8 cellular contexts compared by ENCODE assay signal in the genomic region with DNA sequence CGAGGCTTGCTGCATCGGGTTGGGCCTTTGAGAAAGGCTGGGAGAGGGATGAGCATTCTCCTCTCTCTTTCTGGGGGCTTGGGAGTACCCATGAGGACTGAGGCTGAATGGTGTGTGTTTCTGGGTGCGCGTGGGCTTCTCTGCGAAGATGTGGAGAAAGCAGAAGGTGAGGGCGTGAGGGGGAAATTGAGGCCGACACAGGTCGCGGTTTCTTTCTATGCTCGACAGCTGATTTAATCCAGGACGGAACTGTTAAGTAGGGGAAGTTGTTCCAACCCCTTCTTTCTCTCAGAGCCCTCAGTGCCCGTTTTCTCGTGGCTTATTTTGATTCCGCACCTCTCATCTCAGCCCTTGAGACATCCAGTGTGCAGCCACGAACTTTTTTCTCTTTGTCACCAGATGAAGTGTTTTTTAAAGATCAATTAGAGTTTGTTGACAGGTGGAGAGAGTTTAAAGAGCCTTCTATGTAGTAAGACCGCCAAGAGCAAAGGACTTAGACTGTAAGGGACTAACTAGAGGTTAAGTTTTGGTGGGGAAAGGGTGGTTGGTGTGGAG. TPM values are rescaled to one million over a fixed set of nuclear protein-coding genes. Genes with fewer than 3 reads are reported as not detected.
A peak's percentile ranks its signal among the peaks of the same experiment; 100 is the strongest.
DNase-seq lines count a peak whose midpoint lies in the region; ATAC-seq and TF ChIP-seq lines count a peak whose summit lies in the region.

No MANE protein-coding gene starts in this region.

- intact Hi-C loops in activated B cell treated with CpG ODN at 0.5 μM for 24 hours (cut with micrococcal nuclease) = no loop called here

- DNase-seq in SIG-M5 treated with dmso at 0.1 percent for 504 hours (lab: John Stamatoyannopoulos, UW; ENCODE audit: unreplicated experiment) (peak; percentile 36), SIG-M5 (lab: John Stamatoyannopoulos, UW) (no peak), activated B cell treated with CpG ODN at 0.5 μM for 24 hours (no peak), substantia nigra (lab: John Stamatoyannopoulos, UW) (peak in 1 of 49 donors; percentile 39), GOT3 (lab: John Stamatoyannopoulos, UW) (no peak)

- no peaks in the 10 kb centered on the region for H3K27me3 Mint-ChIP-seq in activated B cell treated with CpG ODN at 0.5 μM for 24 hours

- peaks cover 2% of the 10 kb centered on the region for H3K36me3 Mint-ChIP-seq in activated B cell treated with CpG ODN at 0.5 μM for 24 hours (ENCODE audit: low read depth)

- no peak for TF ChIP-seq CTCF in activated B cell treated with CpG ODN at 0.5 μM for 24 hours (IDR thresholded peaks at IDR 0.05)

- H3K9me3 Mint-ChIP-seq in activated B cell treated with CpG ODN at 0.5 μM for 24 hours = no peaks in the 10 kb centered on the region

- no peaks in the 10 kb centered on the region for H3K9me3 ChIP-seq in iPS-18c (ENCODE audit: control insufficient read depth, insufficient read depth, low read length)

- POLR2A ChIA-PET in activated B cell treated with CpG ODN at 0.5 μM for 24 hours (lab: Charles Lee) = interaction anchor here (0.5 to 2.2 kb wide), 11 partner anchors 12 to 1201 kb away, joined by 3 to 12 read pairs (median 5); a partner anchor contains a TSS

- peak overlapping the region; percentile 83 for H3K27ac ChIP-seq in substantia nigra (ENCODE audit: low read depth, low read length, poor library complexity, severe bottlenecking)

- H3K27ac Mint-ChIP-seq in activated B cell treated with CpG ODN at 0.5 μM for 24 hours = peak overlapping the region; percentile 80

- H3K4me3 Mint-ChIP-seq in activated B cell treated with CpG ODN at 0.5 μM for 24 hours = peak overlapping the region; percentile 96

- CTCF ChIA-PET in activated B cell treated with CpG ODN at 0.5 μM for 24 hours (lab: Charles Lee) = no interaction called here

- H3K4me1 Mint-ChIP-seq in activated B cell treated with CpG ODN at 0.5 μM for 24 hours = peaks cover 26% of the 10 kb centered on the region

- H3K4me3 ChIP-seq in iPS-18c (ENCODE audit: insufficient read depth, low read depth, low read length) = peak overlapping the region; percentile 85

- ATAC-seq in activated B cell treated with CpG ODN at 0.5 μM for 24 hours (ENCODE audit: low read depth) = no peak
- ATAC-seq in HG03439 (IDR thresholded peaks at IDR 0.05; ENCODE audit: unreplicated experiment) = no peak
- ATAC-seq in GM19395 (IDR thresholded peaks at IDR 0.05; ENCODE audit: unreplicated experiment) = no peak

RNA-seq across cellular contexts. Expression of a gene that starts 0.7 kb away (rescaled TPM):
- total RNA-seq in activated B cell treated with CpG ODN at 0.5 μM for 24 hours = 5.5 and 7.1 TPM in 2 replicates

RNA-seq across cellular contexts. Expression of a gene that starts 27.5 kb away (rescaled TPM):
- total RNA-seq in activated B cell treated with CpG ODN at 0.5 μM for 24 hours = 18.2 and 20.8 TPM in 2 replicates

RNA-seq across cellular contexts. Expression of a gene that starts 27.5 kb away (rescaled TPM):
- 16.1 and 21.4 TPM in 2 replicates for total RNA-seq in activated B cell treated with CpG ODN at 0.5 μM for 24 hours
